21 cellular contexts compared by ENCODE assay signal in genomic region chr3:94532951-94533350, GRCh38.
"Had no signal": no experiment of that assay in that cellular context is flagged by ENCODE, and none has a peak within 500 bp of the region (broad histone marks: within the 10 kb centered on the region; RNA-seq: fewer than 3 reads in every experiment).

No MANE protein-coding gene starts in this region.

- DNase-seq: stimulated activated CD4-positive, alpha-beta T cell treated with anti-CD3 and anti-CD28 coated beads, Interleukin-2, amount 100 ng/mL, for 48 hours; stimulated activated CD4-positive, alpha-beta T cell treated with anti-CD3 and anti-CD28 coated beads, Interleukin-4, amount 100 ng/mL, for 1 hour; stimulated activated CD4-positive, alpha-beta T cell treated with anti-CD3 and anti-CD28 coated beads, Interleukin-4, amount 100 ng/mL, for 24 hours; stimulated activated CD4-positive, alpha-beta T cell treated with anti-CD3 and anti-CD28 coated beads, Interleukin-4, amount 100 ng/mL, for 4 hours; stimulated activated CD8-positive, alpha-beta memory T cell treated with anti-CD3 and anti-CD28 coated beads, Interleukin-4, amount 100 ng/mL, for 48 hours; stimulated activated naive B cell treated with anti-CD40 and anti-IgM and Interleukin-4, amounts not matched to agents 10 μg/mL and 1 μg/mL and 100 μg/mL, for 72 hours; stimulated activated naive CD4-positive, alpha-beta T cell; stimulated activated naive CD4-positive, alpha-beta T cell treated with Interleukin-2 at 50 U/mL for 16 hours; stimulated activated naive CD8-positive, alpha-beta T cell treated with anti-CD3 and anti-CD28 coated beads, Interleukin-15, amount 100 ng/mL, for 72 hours; stimulated activated naive CD8-positive, alpha-beta T cell treated with anti-CD3 and anti-CD28 coated beads, Interleukin-15, Interleukin-2, amounts not matched to agents 100 U/mL and 50 U/mL, for 24 hours; stomach; substantia nigra; testis; thyroid gland; tibial artery; transverse colon; trophoblast cell; upper lobe of right lung; uterus had no signal

- ATAC-seq: stimulated activated effector memory CD8-positive, alpha-beta T cell treated with anti-CD3 and anti-CD28 coated beads, Interleukin-12 subunit alpha, Interleukin-12 subunit beta, amount 100 ng/mL, for 72 hours; stimulated activated memory B cell treated with anti-CD40 and anti-IgM and Interleukin-4, amounts not matched to agents 10 μg/mL and 1 μg/mL and 100 μg/mL, for 72 hours; stimulated activated naive B cell treated with anti-CD40 and anti-IgM and Interleukin-4, amounts not matched to agents 10 μg/mL and 1 μg/mL and 100 μg/mL, for 72 hours; stimulated activated naive CD8-positive, alpha-beta T cell treated with anti-CD3 and anti-CD28 coated beads, Interleukin-15, amount 100 ng/mL, for 72 hours; stimulated activated naive CD8-positive, alpha-beta T cell treated with anti-CD3 and anti-CD28 coated beads, Interleukin-15, Interleukin-2, amounts not matched to agents 100 U/mL and 50 U/mL, for 24 hours; upper lobe of right lung had no signal
